ENCODE assay signal across 31 cellular contexts in genomic region chr5:872301-872700, GRCh38. TPM values are rescaled to one million over a fixed set of nuclear protein-coding genes. Genes with fewer than 3 reads are reported as not detected.
"Had no signal": no experiment of that assay in that cellular context is flagged by ENCODE, and none has a peak within 500 bp of the region (broad histone marks: within the 10 kb centered on the region; RNA-seq: fewer than 3 reads in every experiment).

No MANE protein-coding gene starts in this region.

- ATAC-seq: activated naive CD8-positive, alpha-beta T cell treated with anti-CD3 and anti-CD28 coated beads, Interleukin-2, amount 50 U/mL, for 24 hours; activated T-cell treated with anti-CD3 and anti-CD28 coated beads, Interleukin-2, amount 50 U/mL, for 4 hours; PC-3 had no signal

- H3K9me3 ChIP-seq: Peyer's patch had no signal

- DNase-seq: activated B cell treated with CpG ODN at 0.5 μM for 24 hours; activated CD4-positive, alpha-beta memory T cell treated with anti-CD3 and anti-CD28 coated beads for 36 hours; activated CD4-positive, alpha-beta T cell treated with anti-CD3 and anti-CD28 coated beads for 4 hours; activated CD4-positive, alpha-beta T cell treated with anti-CD3 and anti-CD28 coated beads, Interleukin-2, amount 50 U/mL, for 1 hour; activated CD4-positive, CD25-positive, alpha-beta regulatory T cell treated with anti-CD3 and anti-CD28 coated beads, Interleukin-2, amount 50 U/mL, for 72 hours; activated CD8-positive, alpha-beta memory T cell treated with anti-CD3 and anti-CD28 coated beads, Interleukin-2, amount 50 U/mL, for 4 hours; activated gamma-delta T cell treated with Interleukin-2 at 50 U/mL for 16 hours; activated naive CD4-positive, alpha-beta T cell treated with anti-CD3 and anti-CD28 coated beads for 36 hours; activated naive CD8-positive, alpha-beta T cell treated with anti-CD3 and anti-CD28 coated beads, Interleukin-2, amount 50 U/mL, for 24 hours; activated T-cell treated with anti-CD3 and anti-CD28 coated beads for 4 hours; activated T-cell treated with anti-CD3 and anti-CD28 coated beads, Interleukin-2, amount 50 U/mL, for 4 hours; anterior cingulate cortex; brain microvascular endothelial cell; Karpas-422; KBM-7; NCI-H1105; NCI-H1436; NCI-H1694; NCI-H1930; NCI-H2081 treated with DMSO at 0.1 percent for 48 hours; NCI-H345; NCI-H524 treated with DMSO at 0.1 percent for 48 hours; PC-3; Peyer's patch; RPMI8226; SW 1271; T-helper 1 cell; T-helper 2 cell; T-helper 9 cell had no signal

- H3K27me3 ChIP-seq: brain microvascular endothelial cell, Peyer's patch had no signal

- H3K4me3 ChIP-seq: Peyer's patch had no signal

- H3K27ac ChIP-seq: brain microvascular endothelial cell, Peyer's patch, VCaP had no signal

RNA-seq across cellular contexts. Expression of gene ZDHHC11, which starts 21.5 kb away (rescaled TPM):
- polyA plus RNA-seq: IgD-negative memory B cell had no signal
